Comparison of ENCODE assay signal across 9 cellular contexts in genomic region chr6:137271245-137272183, GRCh38. TPM values are rescaled to one million over a fixed set of nuclear protein-coding genes. Genes with fewer than 3 reads are reported as not detected.
DNase-seq lines count a peak whose midpoint lies in the region; ATAC-seq and TF ChIP-seq lines count a peak whose summit lies in the region.
"Had no signal": no experiment of that assay in that cellular context is flagged by ENCODE, and none has a peak within 500 bp of the region (broad histone marks: within the 10 kb centered on the region; RNA-seq: fewer than 3 reads in every experiment).

No MANE protein-coding gene starts in this region.

- H3K36me3 ChIP-seq in IMR-90 (ENCODE audit: control insufficient read depth, insufficient read depth, low read length) (no peaks in the 10 kb centered on the region), esophagus muscularis mucosa (no peaks in the 10 kb centered on the region)

- H2BK120ac ChIP-seq in IMR-90 (ENCODE audit: low read depth, low read length) = no peak overlapping the region

- H3K4me3 Mint-ChIP-seq in natural killer cell (no peak overlapping the region), nephron progenitor cell (no peak overlapping the region)
- no peak overlapping the region for H3K4me3 Mint-ChIP-seq in natural killer cell treated with Interleukin-12 subunit alpha and Interleukin-12 subunit beta and Interleukin-15 and Interleukin-18, amount 100 ng/mL, for 72 hours
- H3K4me3 Mint-ChIP-seq: dendritic cell treated with granulocyte-macrophage colony-stimulating factor and Interleukin-4, amounts not matched to agents 40 ng/mL and 50 ng/mL, for 4 days had no signal

- H2BK5ac ChIP-seq in IMR-90 (ENCODE audit: low read depth, low read length, poor library complexity, severe bottlenecking) = no peak overlapping the region

- no peak overlapping the region for H4K5ac ChIP-seq in IMR-90 (ENCODE audit: low read depth, low read length)

- H3K36me3 Mint-ChIP-seq in natural killer cell (no peaks in the 10 kb centered on the region), nephron progenitor cell (ENCODE audit: low read depth) (no peaks in the 10 kb centered on the region)
- no peaks in the 10 kb centered on the region for H3K36me3 Mint-ChIP-seq in natural killer cell treated with Interleukin-12 subunit alpha and Interleukin-12 subunit beta and Interleukin-15 and Interleukin-18, amount 100 ng/mL, for 72 hours

- no peak overlapping the region for H2AK9ac ChIP-seq in IMR-90 (replicated peaks; ENCODE audit: low read depth, low read length, poor library complexity)

- no peak overlapping the region for H2AK5ac ChIP-seq in IMR-90 (ENCODE audit: low read depth, low read length)

- H3K4me2 ChIP-seq in IMR-90 (ENCODE audit: low read depth, low read length) = no peak overlapping the region

- no peak overlapping the region for H2BK15ac ChIP-seq in IMR-90 (ENCODE audit: low read depth, low read length)

- H3K4me1 Mint-ChIP-seq in natural killer cell = peaks cover 21 to 34% of the 10 kb centered on the region in 2 donors
- peaks cover 16 to 25% of the 10 kb centered on the region in 2 donors for H3K4me1 Mint-ChIP-seq in natural killer cell treated with Interleukin-12 subunit alpha and Interleukin-12 subunit beta and Interleukin-15 and Interleukin-18, amount 100 ng/mL, for 72 hours (ENCODE audit: low read depth in 2 of 2)
- H3K4me1 Mint-ChIP-seq in nephron progenitor cell = peaks cover under 1% of the 10 kb centered on the region

- peak; percentile 68 to 78 (median 69) for ATAC-seq in natural killer cell
- no peak for ATAC-seq in natural killer cell treated with Interleukin-12 subunit alpha and Interleukin-12 subunit beta and Interleukin-15 and Interleukin-18, amount 100 ng/mL, for 72 hours
- ATAC-seq in IMR-90 (ENCODE audit: low read depth) = peak; percentile 89

- H3K27me3 ChIP-seq in IMR-90 (ENCODE audit: control insufficient read depth, insufficient read depth, low read length) = peaks cover 9% of the 10 kb centered on the region
- H3K27me3 ChIP-seq in esophagus muscularis mucosa = no peaks in the 10 kb centered on the region

- TF ChIP-seq CTCF in natural killer cell (IDR thresholded peaks at IDR 0.05) (peak; percentile 91), IMR-90 (conservative IDR thresholded peaks at IDR 0.05; ENCODE audit: low read depth, low read length) (peak; percentile 91), esophagus muscularis mucosa (IDR thresholded peaks at IDR 0.05) (peak; percentile 83 to 93 (median 92)), nephron progenitor cell (IDR thresholded peaks at IDR 0.05) (peak; percentile 96)

- WGBS in IMR-90 (ENCODE audit: extremely low coverage in 2 of 2, insufficient read length in 1 of 2), 2 experiments = no CpG with 5 or more reads among the region's 5 CpGs
- WGBS in esophagus muscularis mucosa = 33% methylated on average over 5 of the region's 5 CpGs

- no TSS peak for BruUV-seq in IMR-90 (replicated peaks; lab: Mats Ljungman, UMichigan)

- DNase-seq in natural killer cell (no peak), IMR-90 (peak; percentile 63), SHP77 (lab: John Stamatoyannopoulos, UW) (peak; percentile 15 to 38), esophagus muscularis mucosa (ENCODE audit: extremely low spot score) (no peak), nephron progenitor cell (no peak), cerebellar nuclear complex (lab: John Stamatoyannopoulos, UW) (no peak)
- no peak for DNase-seq in natural killer cell treated with Interleukin-12 subunit alpha and Interleukin-12 subunit beta and Interleukin-15 and Interleukin-18, amount 100 ng/mL, for 72 hours (ENCODE audit: low spot score)
- DNase-seq in activated T-cell treated with anti-CD3 and anti-CD28 coated beads, Interleukin-2, amount 50 U/mL, for 48 hours = no peak

- H3K9me3 ChIP-seq in IMR-90 (ENCODE audit: control insufficient read depth, insufficient read depth, low read length) (no peaks in the 10 kb centered on the region; the same call in 1 of the 2 replicates), esophagus muscularis mucosa (no peaks in the 10 kb centered on the region)

- no peaks in the 10 kb centered on the region for H3K79me1 ChIP-seq in IMR-90 (ENCODE audit: low read depth in 1 of 2, low read length in 2 of 2)

- H3K4me1 ChIP-seq in IMR-90 (ENCODE audit: control insufficient read depth, insufficient read depth, low read length) (no peaks in the 10 kb centered on the region), esophagus muscularis mucosa (peaks cover 0 to 6% (median 0%) of the 10 kb centered on the region in 4 donors)

- H4K8ac ChIP-seq in IMR-90 (ENCODE audit: low read depth in 2 of 2, low read length in 2 of 2) = no peak overlapping the region

- H3K4me3 ChIP-seq in IMR-90 (ENCODE audit: insufficient read depth, low read depth, low read length) (no peak overlapping the region), esophagus muscularis mucosa (no peak overlapping the region)

- POLR2A ChIA-PET in IMR-90 (lab: Charles Lee; ENCODE audit: unreplicated experiment) = no interaction called here

- H3K9me1 ChIP-seq in IMR-90 (ENCODE audit: insufficient read depth, low read length) = no peaks in the 10 kb centered on the region

- no peak for TF ChIP-seq EP300 in esophagus muscularis mucosa (IDR thresholded peaks at IDR 0.05)

- H4K91ac ChIP-seq in IMR-90 (ENCODE audit: insufficient read depth, low read depth, low read length) = no peak overlapping the region

- H3K9me3 Mint-ChIP-seq in natural killer cell = peaks cover 0 to 3% of the 10 kb centered on the region in 2 donors
- no peaks in the 10 kb centered on the region for H3K9me3 Mint-ChIP-seq in natural killer cell treated with Interleukin-12 subunit alpha and Interleukin-12 subunit beta and Interleukin-15 and Interleukin-18, amount 100 ng/mL, for 72 hours
- peaks cover 4% of the 10 kb centered on the region for H3K9me3 Mint-ChIP-seq in nephron progenitor cell

- H3K23ac ChIP-seq in IMR-90 (ENCODE audit: low read depth, low read length) = no peak overlapping the region

- no peak overlapping the region for H3K4ac ChIP-seq in IMR-90 (ENCODE audit: low read depth, low read length)

- H2AFZ ChIP-seq in IMR-90 (replicated peaks; ENCODE audit: low read length, poor library complexity) = no peak overlapping the region

- H3K27me3 Mint-ChIP-seq in natural killer cell (ENCODE audit: low read depth in 2 of 2) (no peaks in the 10 kb centered on the region), nephron progenitor cell (ENCODE audit: low read depth, poor library complexity) (peaks cover 16% of the 10 kb centered on the region)
- no peaks in the 10 kb centered on the region for H3K27me3 Mint-ChIP-seq in natural killer cell treated with Interleukin-12 subunit alpha and Interleukin-12 subunit beta and Interleukin-15 and Interleukin-18, amount 100 ng/mL, for 72 hours
- H3K27me3 Mint-ChIP-seq: dendritic cell treated with granulocyte-macrophage colony-stimulating factor and Interleukin-4, amounts not matched to agents 40 ng/mL and 50 ng/mL, for 4 days had no signal

- H3K18ac ChIP-seq in IMR-90 (ENCODE audit: low read depth, low read length) = no peak overlapping the region

- H3K27ac Mint-ChIP-seq in natural killer cell (peak overlapping the region in 1 of 2 donors; percentile 34), nephron progenitor cell (no peak overlapping the region)
- H3K27ac Mint-ChIP-seq in natural killer cell treated with Interleukin-12 subunit alpha and Interleukin-12 subunit beta and Interleukin-15 and Interleukin-18, amount 100 ng/mL, for 72 hours = peak overlapping the region in 1 of 2 donors; percentile 27
- H3K27ac Mint-ChIP-seq: dendritic cell treated with granulocyte-macrophage colony-stimulating factor and Interleukin-4, amounts not matched to agents 40 ng/mL and 50 ng/mL, for 4 days had no signal

- dilution Hi-C loops in IMR-90 (cut with HindIII; ENCODE audit: low sequenced_read_pairs, unreplicated experiment) = no loop called here

- no peak overlapping the region for H3K56ac ChIP-seq in IMR-90 (ENCODE audit: extremely low read depth, insufficient read depth, low read length)

- CTCF ChIA-PET in IMR-90 (lab: Yijun Ruan, JAX) = interaction anchor here (0.6 to 1.5 kb wide), 3 partner anchors 10 to 949 kb away, joined by 3 to 6 read pairs (median 4); no protein-coding TSS in a partner anchor

- H3K9ac ChIP-seq in IMR-90 (ENCODE audit: low read depth, low read length) = no peak overlapping the region

- intact Hi-C loops in natural killer cell (cut with micrococcal nuclease) (loop anchor here (1.0 to 5.0 kb wide), 4 partner anchors 46 to 370 kb away; no protein-coding TSS in a partner anchor), IMR-90 (cut with micrococcal nuclease) (loop anchor here (1.0 to 5.0 kb wide), 4 partner anchors 43 to 370 kb away; no protein-coding TSS in a partner anchor), esophagus muscularis mucosa (cut with DNase I) (loop anchor here (2.0 kb wide), 1 partner anchor 369 kb away; no protein-coding TSS in a partner anchor)

- H4K20me1 ChIP-seq in IMR-90 (ENCODE audit: insufficient read depth, low read length) = no peaks in the 10 kb centered on the region

- TF ChIP-seq RAD21 in IMR-90 (IDR thresholded peaks at IDR 0.05; ENCODE audit: low read length) = peak; percentile 90

- H3K27ac ChIP-seq in IMR-90 (ENCODE audit: insufficient read depth, low read length) (no peak overlapping the region), esophagus muscularis mucosa (replicated peaks in 1 of 4) (no peak overlapping the region)

- H3K14ac ChIP-seq in IMR-90 (replicated peaks; ENCODE audit: low read depth, low read length) = no peak overlapping the region

- TF ChIP-seq POLR2A in IMR-90 (IDR thresholded peaks at IDR 0.05; ENCODE audit: low read depth, low read length) (no peak), esophagus muscularis mucosa (IDR thresholded peaks at IDR 0.05; ENCODE audit: low read depth) (no peak)

- in situ Hi-C loops in IMR-90 (cut with MboI; ENCODE audit: low sequenced_read_pairs) = no loop called here

- no peak overlapping the region for H2BK20ac ChIP-seq in IMR-90 (ENCODE audit: low read depth, low read length)

TF ChIP-seq in IMR-90, 13 proteins besides CTCF, POLR2A, EP300 and RAD21 (continues in another document):
- TF ChIP-seq MAFK (IDR thresholded peaks at IDR 0.05; ENCODE audit: low read depth, low read length) = no peak
- peak; percentile 83 for TF ChIP-seq SMC3 (IDR thresholded peaks at IDR 0.05; ENCODE audit: low read depth, low read length)
- no peak for TF ChIP-seq FOS (IDR thresholded peaks at IDR 0.05; ENCODE audit: low read depth, low read length)

RNA-seq across cellular contexts. Expression of gene IFNGR1, which starts 52.3 kb away (rescaled TPM):
- total RNA-seq in natural killer cell = 100 to 1,000 TPM in 2 of 3 donors, 10 to 100 TPM in 1; 77.5 to 128 (median 100) TPM
- total RNA-seq in natural killer cell treated with Interleukin-12 subunit alpha and Interleukin-12 subunit beta and Interleukin-15 and Interleukin-18, amount 100 ng/mL, for 72 hours = 10 to 100 TPM; 19.8 to 31.9 TPM
- total RNA-seq in IMR-90 (2012; rRNA removed) = 25.6 and 34.2 TPM in 2 replicates
- 13.7 and 19.1 TPM in 2 replicates for polyA plus RNA-seq in IMR-90 (2012; rRNA removed)
- polyA plus RNA-seq in IMR-90 (2012; cell fraction: cytosol; rRNA removed) = 2.8 and 4.1 TPM in 2 replicates
- 4.1 and 19.2 TPM in 2 replicates for polyA plus RNA-seq in IMR-90 (2012; cell fraction: nucleus; rRNA removed; ENCODE audit: low replicate concordance)
- 10 to 100 TPM; 52.8 to 95.9 (median 62.9) TPM for total RNA-seq in esophagus muscularis mucosa

Comparison
In these comparisons a context has a peak if more than half of its experiments do, and no peak if none do; other contexts are left out.
1. ATAC-seq: peak in natural killer cell (3 of 3) and IMR-90 (single experiment); none in natural killer cell treated with Interleukin-12 subunit alpha and Interleukin-12 subunit beta and Interleukin-15 and Interleukin-18, amount 100 ng/mL, for 72 hours (0 of 2).
2. DNase-seq: peak in IMR-90 (single experiment) and SHP77 (2 of 2); none in natural killer cell (single experiment), natural killer cell treated with Interleukin-12 subunit alpha and Interleukin-12 subunit beta and Interleukin-15 and Interleukin-18, amount 100 ng/mL, for 72 hours (single experiment), esophagus muscularis mucosa (single experiment), nephron progenitor cell (single experiment), cerebellar nuclear complex (0 of 2) and activated T-cell treated with anti-CD3 and anti-CD28 coated beads, Interleukin-2, amount 50 U/mL, for 48 hours (0 of 2).
3. Peak in every context shown above with its lines, with median percentiles within 50 percentile points of each other: CTCF ChIP-seq.